ENCODE assay signal across 10 cellular contexts in genomic region chr4:114601304-114602052, GRCh38. TPM values are rescaled to one million over a fixed set of nuclear protein-coding genes. Genes with fewer than 3 reads are reported as not detected.
A peak's percentile ranks its signal among the peaks of the same experiment; 100 is the strongest.
DNase-seq lines count a peak whose midpoint lies in the region; ATAC-seq lines count a peak whose summit lies in the region.
"Had no signal": no experiment of that assay in that cellular context is flagged by ENCODE, and none has a peak within 500 bp of the region (broad histone marks: within the 10 kb centered on the region; RNA-seq: fewer than 3 reads in every experiment).

No MANE protein-coding gene starts in this region.

- no peaks in the 10 kb centered on the region for H3K4me1 ChIP-seq in right cardiac atrium (ENCODE audit: control insufficient read depth, insufficient read depth, low read length)

- no peaks in the 10 kb centered on the region for H3K27me3 Mint-ChIP-seq in stimulated activated naive B cell treated with anti-CD40 and anti-IgM and Interleukin-4, amounts not matched to agents 10 μg/mL and 1 μg/mL and 100 μg/mL, for 72 hours

- peaks cover 7 to 23% of the 10 kb centered on the region in 2 donors for H3K4me1 Mint-ChIP-seq in stimulated activated naive B cell treated with anti-CD40 and anti-IgM and Interleukin-4, amounts not matched to agents 10 μg/mL and 1 μg/mL and 100 μg/mL, for 72 hours

- H3K27ac Mint-ChIP-seq in stimulated activated naive B cell treated with anti-CD40 and anti-IgM and Interleukin-4, amounts not matched to agents 10 μg/mL and 1 μg/mL and 100 μg/mL, for 72 hours = no peak overlapping the region
- H3K27ac Mint-ChIP-seq: activated CD4-positive, alpha-beta T cell treated with anti-CD3 and anti-CD28 coated beads, Interleukin-2, amount 10 ng/mL, durations not matched to agents 24 days and 14 days; HFFc6 had no signal

- intact Hi-C loops in right cardiac atrium (cut with DNase I) = no loop called here

- no peaks in the 10 kb centered on the region for H3K27me3 ChIP-seq in right cardiac atrium (ENCODE audit: control insufficient read depth, insufficient read depth)

- no peak overlapping the region for H3K4me3 ChIP-seq in right cardiac atrium (ENCODE audit: low read length)

- H3K27ac ChIP-seq in right cardiac atrium (ENCODE audit: low read length) = no peak overlapping the region

- ATAC-seq in GM19328 (IDR thresholded peaks at IDR 0.05; ENCODE audit: unreplicated experiment) (peak; percentile 32), HG02852 (IDR thresholded peaks at IDR 0.05; ENCODE audit: unreplicated experiment) (peak; percentile 41), right cardiac atrium (no peak)
- peak; percentile 36 to 47 for ATAC-seq in stimulated activated naive B cell treated with anti-CD40 and anti-IgM and Interleukin-4, amounts not matched to agents 10 μg/mL and 1 μg/mL and 100 μg/mL, for 72 hours (replicated peaks)

- H3K9me3 ChIP-seq in right cardiac atrium (ENCODE audit: control insufficient read depth, low read length) = no peaks in the 10 kb centered on the region

- WGBS in right cardiac atrium = 70% methylated on average over 5 of the region's 5 CpGs

- H3K36me3 Mint-ChIP-seq in stimulated activated naive B cell treated with anti-CD40 and anti-IgM and Interleukin-4, amounts not matched to agents 10 μg/mL and 1 μg/mL and 100 μg/mL, for 72 hours = peaks cover 0 to 2% of the 10 kb centered on the region in 2 donors

- H3K9me3 Mint-ChIP-seq in stimulated activated naive B cell treated with anti-CD40 and anti-IgM and Interleukin-4, amounts not matched to agents 10 μg/mL and 1 μg/mL and 100 μg/mL, for 72 hours = no peaks in the 10 kb centered on the region
- H3K9me3 Mint-ChIP-seq: activated CD4-positive, alpha-beta T cell treated with anti-CD3 and anti-CD28 coated beads, Interleukin-2, amount 10 ng/mL, durations not matched to agents 24 days and 14 days; HFFc6 had no signal

- peak; percentile 18 to 32 for DNase-seq in NCI-H526 (lab: John Stamatoyannopoulos, UW)
- DNase-seq in stimulated activated naive B cell treated with anti-CD40 and anti-IgM and Interleukin-4, amounts not matched to agents 10 μg/mL and 1 μg/mL and 100 μg/mL, for 72 hours = peak; percentile 32
- DNase-seq in activated CD4-positive, alpha-beta T cell treated with anti-CD3 and anti-CD28 coated beads, Interleukin-2, amount 50 U/mL, for 48 hours = no peak
- no peak for DNase-seq in GF-D8 (lab: John Stamatoyannopoulos, UW)
- no peak for DNase-seq in right cardiac atrium
- DNase-seq: activated CD4-positive, alpha-beta T cell treated with anti-CD3 and anti-CD28 coated beads, Interleukin-2, amount 10 ng/mL, durations not matched to agents 24 days and 14 days; aorta; HFFc6 had no signal

- no peak overlapping the region for H3K4me3 Mint-ChIP-seq in stimulated activated naive B cell treated with anti-CD40 and anti-IgM and Interleukin-4, amounts not matched to agents 10 μg/mL and 1 μg/mL and 100 μg/mL, for 72 hours
- H3K4me3 Mint-ChIP-seq: activated CD4-positive, alpha-beta T cell treated with anti-CD3 and anti-CD28 coated beads, Interleukin-2, amount 10 ng/mL, durations not matched to agents 24 days and 14 days; HFFc6 had no signal

RNA-seq across cellular contexts. Expression of gene UGT8, which starts 2.9 kb away (rescaled TPM):
- total RNA-seq in right cardiac atrium = under 1 TPM in 3 of 4 donors, not detected in 1; 0.29 to 0.33 (median 0.32) TPM
- 0.81 TPM for polyA plus RNA-seq in right cardiac atrium
- total RNA-seq: activated CD4-positive, alpha-beta T cell treated with anti-CD3 and anti-CD28 coated beads, Interleukin-2, amount 10 ng/mL, durations not matched to agents 24 days and 14 days; HFFc6 had no signal

Comparison
In these comparisons a context has a peak if more than half of its experiments do, and no peak if none do; other contexts are left out.
1. ATAC-seq: peak in GM19328 (single experiment), HG02852 (single experiment) and stimulated activated naive B cell treated with anti-CD40 and anti-IgM and Interleukin-4, amounts not matched to agents 10 μg/mL and 1 μg/mL and 100 μg/mL, for 72 hours (2 of 2); none in right cardiac atrium (0 of 2).
2. DNase-seq: peak in NCI-H526 (2 of 2) and stimulated activated naive B cell treated with anti-CD40 and anti-IgM and Interleukin-4, amounts not matched to agents 10 μg/mL and 1 μg/mL and 100 μg/mL, for 72 hours (single experiment); none in activated CD4-positive, alpha-beta T cell treated with anti-CD3 and anti-CD28 coated beads, Interleukin-2, amount 50 U/mL, for 48 hours (0 of 2), GF-D8 (single experiment) and right cardiac atrium (0 of 3).